ENCODE assay signal across 18 cellular contexts in the genomic region with DNA sequence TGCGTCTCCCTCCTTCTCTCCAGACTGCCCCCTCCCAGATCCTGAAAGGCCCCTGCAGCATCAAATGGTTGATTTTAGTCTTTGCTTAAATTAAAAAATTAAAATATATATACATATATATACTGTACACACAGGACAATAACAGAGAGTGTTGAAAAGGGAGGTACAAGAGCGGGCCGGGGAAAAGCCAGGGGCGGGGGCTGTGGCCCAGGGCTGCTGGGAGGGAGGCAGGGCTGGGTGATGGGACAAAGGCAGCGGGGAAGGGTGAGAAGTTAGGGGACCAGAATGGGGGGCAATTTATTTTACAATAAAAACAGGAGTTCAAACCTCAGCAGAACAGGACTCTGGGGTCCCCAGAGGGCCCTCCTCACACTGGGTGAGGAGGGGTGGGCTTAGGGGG. TPM values are rescaled to one million over a fixed set of nuclear protein-coding genes. Genes with fewer than 3 reads are reported as not detected.
"Had no signal": no experiment of that assay in that cellular context is flagged by ENCODE, and none has a peak within 500 bp of the region (broad histone marks: within the 10 kb centered on the region; RNA-seq: fewer than 3 reads in every experiment).

No MANE protein-coding gene starts in this region.

- H3K4me3 Mint-ChIP-seq: activated T-cell treated with anti-CD3 and anti-CD28 coated beads, Interleukin-2, amount 50 U/mL, for 24 hours; endodermal cell; neural progenitor cell; T-helper 2 cell treated with Interferon-gamma antibody and Interleukin-4, amounts not matched to agents 5 μg/mL and 100 μg/mL, for 36 hours had no signal

- H3K9ac ChIP-seq: neural progenitor cell, parathyroid adenoma had no signal

- H3K27me3 ChIP-seq: neural progenitor cell, SJCRH30 had no signal

- H3K4me3 ChIP-seq: neural progenitor cell, SJCRH30, skin epidermis had no signal

- H3K36me3 ChIP-seq: neural progenitor cell had no signal

- ATAC-seq: activated naive CD4-positive, alpha-beta T cell treated with anti-CD3 and anti-CD28 coated beads, Interleukin-2, amount 50 U/mL, for 72 hours had no signal

- H3K36me3 Mint-ChIP-seq: activated naive CD4-positive, alpha-beta T cell treated with anti-CD3 and anti-CD28 coated beads, Interleukin-2, amount 50 U/mL, for 72 hours had no signal

- H3K27me3 Mint-ChIP-seq: activated T-cell treated with anti-CD3 and anti-CD28 coated beads, Interleukin-2, amount 50 U/mL, for 24 hours had no signal

- DNase-seq: activated CD4-positive, alpha-beta T cell treated with anti-CD3 and anti-CD28 coated beads, Interleukin-2, amount 50 U/mL, for 4 hours; activated CD4-positive, CD25-positive, alpha-beta regulatory T cell treated with anti-CD3 and anti-CD28 coated beads, Interleukin-2, amount 50 U/mL, for 72 hours; activated effector memory CD4-positive, alpha-beta T cell treated with Interleukin-2 at 50 U/mL for 16 hours; activated T-cell treated with anti-CD3 and anti-CD28 coated beads, Interleukin-2, amount 50 U/mL, for 24 hours; aorta; cortex of kidney; endodermal cell; erythroblast; SJCRH30; SW 1271 had no signal

- H3K27ac Mint-ChIP-seq: activated T-cell treated with anti-CD3 and anti-CD28 coated beads, Interleukin-2, amount 50 U/mL, for 24 hours; endodermal cell; neural progenitor cell; T-helper 2 cell treated with Interferon-gamma antibody and Interleukin-4, amounts not matched to agents 5 μg/mL and 100 μg/mL, for 36 hours had no signal

- H3K9me3 Mint-ChIP-seq: activated naive CD4-positive, alpha-beta T cell treated with anti-CD3 and anti-CD28 coated beads, Interleukin-2, amount 50 U/mL, for 72 hours; activated T-cell treated with anti-CD3 and anti-CD28 coated beads, Interleukin-2, amount 50 U/mL, for 24 hours; endodermal cell; neural progenitor cell; T-helper 2 cell treated with Interferon-gamma antibody and Interleukin-4, amounts not matched to agents 5 μg/mL and 100 μg/mL, for 36 hours had no signal

- H3K9me3 ChIP-seq: SJCRH30 had no signal

- H3K27ac ChIP-seq: neural progenitor cell, SJCRH30 had no signal

- H3K4me1 Mint-ChIP-seq: endodermal cell had no signal

- H3K4me1 ChIP-seq: neural progenitor cell, SJCRH30 had no signal

RNA-seq across cellular contexts. Expression of gene GPR37L1, which starts 11.3 kb away (rescaled TPM):
- total RNA-seq: activated naive CD4-positive, alpha-beta T cell treated with anti-CD3 and anti-CD28 coated beads, Interleukin-2, amount 50 U/mL, for 72 hours; left lobe of liver; myocyte had no signal
- polyA plus RNA-seq: aorta had no signal

RNA-seq across cellular contexts. Expression of gene PTPN7, which starts 26.4 kb away (rescaled TPM):
- total RNA-seq: endodermal cell, fibroblast of villous mesenchyme, myocyte had no signal

RNA-seq across cellular contexts. Expression of gene LGR6, which starts 59.6 kb away (rescaled TPM):
- total RNA-seq: fibroblast of villous mesenchyme, SJCRH30 had no signal
